ENCODE assay signal across 1 cellular context in genomic region chr5:87268126-87268969, GRCh38.
TF ChIP-seq lines count a peak whose summit lies in the region.

No MANE protein-coding gene starts in this region.

TF ChIP-seq in HEK293, 187 proteins besides CTCF, POLR2A, EP300 and RAD21 (continued from another document and continues in another):
- TF ChIP-seq ZBTB26 (tag by site-specific recombination; optimal IDR thresholded peaks at IDR 0.05) (no peak), ZXDB (tag by site-specific recombination; IDR thresholded peaks at IDR 0.05) (peak; percentile 56), ZNF830 (tag by site-specific recombination; IDR thresholded peaks at IDR 0.05; ENCODE audit: low read depth) (no peak), HOXD13 (CRISPR knock-in tag; IDR thresholded peaks at IDR 0.05; ENCODE audit: borderline replicate concordance) (no peak), ZFP37 (tag by site-specific recombination; IDR thresholded peaks at IDR 0.05) (no peak), ZSCAN30 (tag by site-specific recombination; IDR thresholded peaks at IDR 0.05) (no peak), ZNF311 (tag by site-specific recombination; IDR thresholded peaks at IDR 0.05; ENCODE audit: borderline replicate concordance) (no peak), ZNF558 (tag by site-specific recombination; IDR thresholded peaks at IDR 0.05) (no peak), ZNF776 (tag by site-specific recombination; IDR thresholded peaks at IDR 0.05; ENCODE audit: borderline replicate concordance) (no peak), ZNF670 (tag by site-specific recombination; IDR thresholded peaks at IDR 0.05; ENCODE audit: low read depth) (no peak), ZNF600 (tag by site-specific recombination; IDR thresholded peaks at IDR 0.05) (no peak), ZNF391 (tag by site-specific recombination; IDR thresholded peaks at IDR 0.05; ENCODE audit: borderline replicate concordance, low read depth) (no peak; the same call in 1 of the 2 replicates), ZFP69B (tag by site-specific recombination; IDR thresholded peaks at IDR 0.05) (0 out of 2 replicates have a peak, but pooled peaks have one; percentile 18), ZNF394 (tag by site-specific recombination; IDR thresholded peaks at IDR 0.05; ENCODE audit: borderline replicate concordance) (no peak), ZIC2 (tag by site-specific recombination; IDR thresholded peaks at IDR 0.05) (no peak), ZNF146 (tag by site-specific recombination; IDR thresholded peaks at IDR 0.05) (no peak), ZNF549 (tag by site-specific recombination; IDR thresholded peaks at IDR 0.05) (no peak), TSHZ1 (tag by site-specific recombination; IDR thresholded peaks at IDR 0.05; ENCODE audit: borderline replicate concordance) (no peak), ZNF639 (tag by site-specific recombination; IDR thresholded peaks at IDR 0.05) (no peak), REST (tag by site-specific recombination; IDR thresholded peaks at IDR 0.05) (0 out of 2 replicates have a peak, but pooled peaks have one; percentile 7), ZNF366 (tag by site-specific recombination; conservative IDR thresholded peaks at IDR 0.05) (no peak), ZNF529 (tag by site-specific recombination; IDR thresholded peaks at IDR 0.05; ENCODE audit: insufficient replicate concordance) (no peak), ZBTB1 (tag by site-specific recombination; IDR thresholded peaks at IDR 0.05) (no peak), ZSCAN18 (tag by site-specific recombination; IDR thresholded peaks at IDR 0.05) (no peak), BCL11A (tag by site-specific recombination; IDR thresholded peaks at IDR 0.05; ENCODE audit: low read depth) (no peak), ZNF202 (tag by site-specific recombination; IDR thresholded peaks at IDR 0.05; ENCODE audit: borderline replicate concordance) (no peak), PRDM2 (tag by site-specific recombination; IDR thresholded peaks at IDR 0.05; ENCODE audit: borderline replicate concordance) (no peak), ZEB2 (tag by site-specific recombination; IDR thresholded peaks at IDR 0.05) (no peak), ZNF211 (tag by site-specific recombination; IDR thresholded peaks at IDR 0.05; ENCODE audit: low read depth) (no peak), FEZF1 (tag by site-specific recombination; IDR thresholded peaks at IDR 0.05) (no peak), ZNF223 (tag by site-specific recombination; IDR thresholded peaks at IDR 0.05) (no peak), ZNF48 (tag by site-specific recombination; IDR thresholded peaks at IDR 0.05) (no peak), ZNF292 (tag by site-specific recombination; IDR thresholded peaks at IDR 0.05; ENCODE audit: borderline replicate concordance, low read depth) (no peak), PRDM10 (tag by site-specific recombination; IDR thresholded peaks at IDR 0.05) (no peak), YY2 (tag by site-specific recombination; IDR thresholded peaks at IDR 0.05) (0 out of 2 replicates have a peak, but pooled peaks have one; percentile 39), ZNF658 (tag by site-specific recombination; IDR thresholded peaks at IDR 0.05) (no peak), ZNF423 (tag by site-specific recombination; IDR thresholded peaks at IDR 0.05) (no peak), ZNF621 (tag by site-specific recombination; IDR thresholded peaks at IDR 0.05) (no peak), KLF10 (tag by site-specific recombination; IDR thresholded peaks at IDR 0.05) (peak; percentile 71)
